In genomic region chr2:61135510-61135909, GRCh38 we compare ENCODE assay signal across 8 cellular contexts. TPM values are rescaled to one million over a fixed set of nuclear protein-coding genes. Genes with fewer than 3 reads are reported as not detected.
A peak's percentile ranks its signal among the peaks of the same experiment; 100 is the strongest.
DNase-seq lines count a peak whose midpoint lies in the region; ATAC-seq and TF ChIP-seq lines count a peak whose summit lies in the region.

No MANE protein-coding gene starts in this region.

- H3K4me3 Mint-ChIP-seq in natural killer cell = no peak overlapping the region
- no peak overlapping the region for H3K4me3 Mint-ChIP-seq in natural killer cell treated with Interleukin-12 subunit alpha and Interleukin-12 subunit beta and Interleukin-15 and Interleukin-18, amount 100 ng/mL, for 72 hours
- no peak overlapping the region for H3K4me3 Mint-ChIP-seq in stimulated activated memory B cell treated with anti-CD40 and anti-IgM and Interleukin-4, amounts not matched to agents 10 μg/mL and 1 μg/mL and 100 μg/mL, for 72 hours

- no peak for DNase-seq in natural killer cell
- DNase-seq in natural killer cell treated with Interleukin-12 subunit alpha and Interleukin-12 subunit beta and Interleukin-15 and Interleukin-18, amount 100 ng/mL, for 72 hours (ENCODE audit: low spot score) = no peak
- peak; percentile 25 for DNase-seq in RPMI8226
- DNase-seq in foreskin keratinocyte = peak in 1 of 2 donors; percentile 4
- DNase-seq in tibial artery = no peak

- peak in 2 of 3 donors; percentile 47 to 48 for ATAC-seq in natural killer cell
- ATAC-seq in natural killer cell treated with Interleukin-12 subunit alpha and Interleukin-12 subunit beta and Interleukin-15 and Interleukin-18, amount 100 ng/mL, for 72 hours = no peak
- no peak for ATAC-seq in foreskin keratinocyte
- ATAC-seq in HG03196 (IDR thresholded peaks at IDR 0.05; ENCODE audit: unreplicated experiment) = no peak
- no peak for ATAC-seq in stimulated activated memory B cell treated with anti-CD40 and anti-IgM and Interleukin-4, amounts not matched to agents 10 μg/mL and 1 μg/mL and 100 μg/mL, for 72 hours
- ATAC-seq in GM19395 (IDR thresholded peaks at IDR 0.05; ENCODE audit: unreplicated experiment) = no peak

- H3K36me3 Mint-ChIP-seq in natural killer cell = no peaks in the 10 kb centered on the region
- H3K36me3 Mint-ChIP-seq in natural killer cell treated with Interleukin-12 subunit alpha and Interleukin-12 subunit beta and Interleukin-15 and Interleukin-18, amount 100 ng/mL, for 72 hours = no peaks in the 10 kb centered on the region
- H3K36me3 Mint-ChIP-seq in stimulated activated memory B cell treated with anti-CD40 and anti-IgM and Interleukin-4, amounts not matched to agents 10 μg/mL and 1 μg/mL and 100 μg/mL, for 72 hours = no peaks in the 10 kb centered on the region

- H3K27ac ChIP-seq in foreskin keratinocyte (no peak overlapping the region), tibial artery (no peak overlapping the region)

- peaks cover 0 to 4% of the 10 kb centered on the region in 2 donors for H3K4me1 Mint-ChIP-seq in natural killer cell
- peaks cover 0 to 4% of the 10 kb centered on the region in 2 donors for H3K4me1 Mint-ChIP-seq in natural killer cell treated with Interleukin-12 subunit alpha and Interleukin-12 subunit beta and Interleukin-15 and Interleukin-18, amount 100 ng/mL, for 72 hours (ENCODE audit: low read depth in 2 of 2)
- H3K4me1 Mint-ChIP-seq in stimulated activated memory B cell treated with anti-CD40 and anti-IgM and Interleukin-4, amounts not matched to agents 10 μg/mL and 1 μg/mL and 100 μg/mL, for 72 hours = peaks cover 6% of the 10 kb centered on the region

- no peaks in the 10 kb centered on the region for H3K36me3 ChIP-seq in tibial artery

- H3K4me1 ChIP-seq in foreskin keratinocyte (no peaks in the 10 kb centered on the region), tibial artery (no peaks in the 10 kb centered on the region)

- intact Hi-C loops in natural killer cell (cut with micrococcal nuclease) (no loop called here), tibial artery (cut with DNase I; ENCODE audit: low total_unique reads) (no loop called here)

- no peaks in the 10 kb centered on the region for H3K27me3 Mint-ChIP-seq in natural killer cell (ENCODE audit: low read depth in 2 of 2)
- no peaks in the 10 kb centered on the region for H3K27me3 Mint-ChIP-seq in natural killer cell treated with Interleukin-12 subunit alpha and Interleukin-12 subunit beta and Interleukin-15 and Interleukin-18, amount 100 ng/mL, for 72 hours
- H3K27me3 Mint-ChIP-seq in stimulated activated memory B cell treated with anti-CD40 and anti-IgM and Interleukin-4, amounts not matched to agents 10 μg/mL and 1 μg/mL and 100 μg/mL, for 72 hours = no peaks in the 10 kb centered on the region

- H3K9me3 Mint-ChIP-seq in natural killer cell = no peaks in the 10 kb centered on the region
- no peaks in the 10 kb centered on the region for H3K9me3 Mint-ChIP-seq in natural killer cell treated with Interleukin-12 subunit alpha and Interleukin-12 subunit beta and Interleukin-15 and Interleukin-18, amount 100 ng/mL, for 72 hours
- H3K9me3 Mint-ChIP-seq in stimulated activated memory B cell treated with anti-CD40 and anti-IgM and Interleukin-4, amounts not matched to agents 10 μg/mL and 1 μg/mL and 100 μg/mL, for 72 hours = no peaks in the 10 kb centered on the region

- H3K27me3 ChIP-seq in foreskin keratinocyte = no peaks in the 10 kb centered on the region
- no peaks in the 10 kb centered on the region for H3K27me3 ChIP-seq in tibial artery

- H3K9me3 ChIP-seq in tibial artery = no peaks in the 10 kb centered on the region

- no peak overlapping the region for H3K27ac Mint-ChIP-seq in natural killer cell
- H3K27ac Mint-ChIP-seq in natural killer cell treated with Interleukin-12 subunit alpha and Interleukin-12 subunit beta and Interleukin-15 and Interleukin-18, amount 100 ng/mL, for 72 hours = no peak overlapping the region
- no peak overlapping the region for H3K27ac Mint-ChIP-seq in stimulated activated memory B cell treated with anti-CD40 and anti-IgM and Interleukin-4, amounts not matched to agents 10 μg/mL and 1 μg/mL and 100 μg/mL, for 72 hours

- no peak overlapping the region for H3K4me3 ChIP-seq in tibial artery

- no peak for TF ChIP-seq CTCF in natural killer cell (IDR thresholded peaks at IDR 0.05)
- TF ChIP-seq CTCF in foreskin keratinocyte (conservative IDR thresholded peaks at IDR 0.05) = peak; percentile 62
- TF ChIP-seq CTCF in tibial artery (IDR thresholded peaks at IDR 0.05) = peak; percentile 21 to 27

RNA-seq across cellular contexts. Expression of gene C2orf74, which starts 26.5 kb away (rescaled TPM):
- total RNA-seq in natural killer cell (1 to 10 TPM; 5.7 to 6.1 (median 6.0) TPM), foreskin keratinocyte (21.5 and 22.6 TPM in 2 replicates)
- total RNA-seq in natural killer cell treated with Interleukin-12 subunit alpha and Interleukin-12 subunit beta and Interleukin-15 and Interleukin-18, amount 100 ng/mL, for 72 hours = 10 to 100 TPM in 1 of 2 donors, 1 to 10 TPM in 1; 8.3 to 10.4 TPM
- 25.6 and 26.8 TPM in 2 replicates for polyA plus RNA-seq in foreskin keratinocyte

Comparison
In these comparisons a context has a peak if more than half of its experiments do, and no peak if none do; other contexts are left out.
1. ATAC-seq: peak in natural killer cell (2 of 3); none in natural killer cell treated with Interleukin-12 subunit alpha and Interleukin-12 subunit beta and Interleukin-15 and Interleukin-18, amount 100 ng/mL, for 72 hours (0 of 2), foreskin keratinocyte (single experiment), HG03196 (single experiment), stimulated activated memory B cell treated with anti-CD40 and anti-IgM and Interleukin-4, amounts not matched to agents 10 μg/mL and 1 μg/mL and 100 μg/mL, for 72 hours (single experiment) and GM19395 (single experiment).